ENCODE assay signal across 9 cellular contexts in the genomic region with DNA sequence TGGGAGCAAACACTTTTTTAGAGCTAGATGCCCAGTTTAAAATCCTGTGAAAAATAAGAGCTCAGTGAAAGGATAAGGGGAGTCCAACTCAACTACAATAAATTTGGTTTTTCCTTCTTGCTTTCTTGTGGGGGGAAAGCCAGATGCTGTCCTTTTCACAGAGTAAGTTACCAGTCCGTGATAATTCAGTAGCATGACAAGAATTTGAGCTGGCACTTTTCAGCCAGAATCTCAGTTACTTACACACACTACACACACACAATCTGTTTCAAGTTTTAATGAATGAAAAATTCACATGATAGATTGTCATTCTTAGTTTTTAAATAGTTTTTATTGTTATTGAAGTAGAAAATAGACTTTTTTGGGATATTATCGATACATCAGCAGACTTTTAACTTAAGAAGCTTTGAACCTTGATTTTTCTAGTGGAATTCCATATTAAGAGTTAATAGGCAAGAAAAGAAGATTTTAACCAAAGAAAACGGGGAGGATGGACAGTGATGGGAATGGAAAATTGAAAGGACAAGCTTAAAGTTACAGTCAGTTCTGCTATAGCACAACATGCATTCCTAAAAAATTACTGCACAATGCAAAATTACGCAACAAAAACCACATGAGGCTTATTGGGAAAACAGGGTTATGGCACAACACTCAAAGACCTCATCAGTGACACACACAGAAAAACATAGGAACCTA. TPM values are rescaled to one million over a fixed set of nuclear protein-coding genes. Genes with fewer than 3 reads are reported as not detected.
DNase-seq lines count a peak whose midpoint lies in the region; ATAC-seq and TF ChIP-seq lines count a peak whose summit lies in the region.
"Had no signal": no experiment of that assay in that cellular context is flagged by ENCODE, and none has a peak within 500 bp of the region (broad histone marks: within the 10 kb centered on the region; RNA-seq: fewer than 3 reads in every experiment).

No MANE protein-coding gene starts in this region.

- H3K9me3 Mint-ChIP-seq in activated CD8-positive, alpha-beta memory T cell treated with anti-CD3 and anti-CD28 coated beads, Interleukin-2, amount 10 ng/mL, durations not matched to agents 7 days and 5 days (ENCODE audit: low read depth), result no peaks in the 10 kb centered on the region
- no peaks in the 10 kb centered on the region for H3K9me3 Mint-ChIP-seq in activated naive CD8-positive, alpha-beta T cell (ENCODE audit: low read depth)
- no peaks in the 10 kb centered on the region for H3K9me3 Mint-ChIP-seq in progenitor cell of endocrine pancreas (ENCODE audit: low read depth)

- 75% methylated on average over 4 of the region's 4 CpGs for WGBS in right cardiac atrium
- WGBS in thymus, result 92% methylated on average over 4 of the region's 4 CpGs

- ATAC-seq in activated CD8-positive, alpha-beta memory T cell treated with anti-CD3 and anti-CD28 coated beads, Interleukin-2, amount 10 ng/mL, durations not matched to agents 7 days and 5 days, result no peak
- ATAC-seq in right cardiac atrium, result peak; percentile 66 to 76

- intact Hi-C loops in right cardiac atrium (cut with DNase I), result no loop called here

- H3K27me3 Mint-ChIP-seq in activated CD8-positive, alpha-beta memory T cell treated with anti-CD3 and anti-CD28 coated beads, Interleukin-2, amount 10 ng/mL, durations not matched to agents 7 days and 5 days, result no peaks in the 10 kb centered on the region
- no peaks in the 10 kb centered on the region for H3K27me3 Mint-ChIP-seq in activated naive CD8-positive, alpha-beta T cell
- H3K27me3 Mint-ChIP-seq in progenitor cell of endocrine pancreas, result no peaks in the 10 kb centered on the region

- H3K27ac ChIP-seq in right cardiac atrium (ENCODE audit: low read length) (no peak overlapping the region), thymus (ENCODE audit: low read depth) (peak overlapping the region; percentile 26)
- H3K27ac ChIP-seq: colonic mucosa had no signal

- DNase-seq in activated CD8-positive, alpha-beta memory T cell treated with anti-CD3 and anti-CD28 coated beads, Interleukin-2, amount 10 ng/mL, durations not matched to agents 7 days and 5 days, result no peak
- DNase-seq in activated CD8-positive, alpha-beta memory T cell treated with anti-CD3 and anti-CD28 coated beads, Interleukin-2, amount 50 U/mL, for 48 hours, result no peak
- no peak for DNase-seq in right cardiac atrium
- no peak for DNase-seq in ecto neural progenitor cell (ENCODE audit: low spot score)
- DNase-seq in progenitor cell of endocrine pancreas (ENCODE audit: low spot score, unreplicated experiment), result no peak
- DNase-seq in NAMALWA (ENCODE audit: low spot score), result no peak
- DNase-seq: colonic mucosa had no signal

- H3K4me1 ChIP-seq in right cardiac atrium (ENCODE audit: control insufficient read depth, insufficient read depth, low read length) (peaks cover 9% of the 10 kb centered on the region), thymus (ENCODE audit: control insufficient read depth, insufficient read depth, low read length) (peaks cover 28% of the 10 kb centered on the region)
- H3K4me1 ChIP-seq: colonic mucosa had no signal

- H3K4me3 ChIP-seq in right cardiac atrium (ENCODE audit: low read length), result no peak overlapping the region
- no peak overlapping the region for H3K4me3 ChIP-seq in thymus (ENCODE audit: low read length)
- H3K4me3 ChIP-seq: colonic mucosa had no signal

- TF ChIP-seq CTCF in progenitor cell of endocrine pancreas (IDR thresholded peaks at IDR 0.05; ENCODE audit: unreplicated experiment), result no peak

- no peak overlapping the region for H3K4me3 Mint-ChIP-seq in activated CD8-positive, alpha-beta memory T cell treated with anti-CD3 and anti-CD28 coated beads, Interleukin-2, amount 10 ng/mL, durations not matched to agents 7 days and 5 days
- H3K4me3 Mint-ChIP-seq in activated naive CD8-positive, alpha-beta T cell, result peak overlapping the region; percentile 58
- no peak overlapping the region for H3K4me3 Mint-ChIP-seq in progenitor cell of endocrine pancreas (ENCODE audit: low read depth)

- H3K4me1 Mint-ChIP-seq in activated CD8-positive, alpha-beta memory T cell treated with anti-CD3 and anti-CD28 coated beads, Interleukin-2, amount 10 ng/mL, durations not matched to agents 7 days and 5 days, result peaks cover 93% of the 10 kb centered on the region
- H3K4me1 Mint-ChIP-seq in activated naive CD8-positive, alpha-beta T cell (ENCODE audit: low read depth), result peaks cover 97% of the 10 kb centered on the region
- H3K4me1 Mint-ChIP-seq in progenitor cell of endocrine pancreas (ENCODE audit: low read depth), result peaks cover 40% of the 10 kb centered on the region

- H3K36me3 Mint-ChIP-seq in activated CD8-positive, alpha-beta memory T cell treated with anti-CD3 and anti-CD28 coated beads, Interleukin-2, amount 10 ng/mL, durations not matched to agents 7 days and 5 days, result peaks cover 43% of the 10 kb centered on the region
- peaks cover 15% of the 10 kb centered on the region for H3K36me3 Mint-ChIP-seq in activated naive CD8-positive, alpha-beta T cell
- H3K36me3 Mint-ChIP-seq in progenitor cell of endocrine pancreas (ENCODE audit: insufficient read depth), result peaks cover 9% of the 10 kb centered on the region

- H3K27me3 ChIP-seq in right cardiac atrium (ENCODE audit: control insufficient read depth, insufficient read depth), result no peaks in the 10 kb centered on the region
- no peaks in the 10 kb centered on the region for H3K27me3 ChIP-seq in thymus (ENCODE audit: control insufficient read depth, insufficient read depth)
- H3K27me3 ChIP-seq: colonic mucosa had no signal

- H3K9me3 ChIP-seq in right cardiac atrium (ENCODE audit: control insufficient read depth, low read length) (no peaks in the 10 kb centered on the region), thymus (ENCODE audit: control insufficient read depth) (no peaks in the 10 kb centered on the region)
- H3K9me3 ChIP-seq: colonic mucosa had no signal

- H3K27ac Mint-ChIP-seq in activated CD8-positive, alpha-beta memory T cell treated with anti-CD3 and anti-CD28 coated beads, Interleukin-2, amount 10 ng/mL, durations not matched to agents 7 days and 5 days, result peak overlapping the region; percentile 65
- H3K27ac Mint-ChIP-seq in activated naive CD8-positive, alpha-beta T cell, result peak overlapping the region; percentile 94
- H3K27ac Mint-ChIP-seq in progenitor cell of endocrine pancreas, result no peak overlapping the region

- peaks cover 28% of the 10 kb centered on the region for H3K36me3 ChIP-seq in thymus (ENCODE audit: control insufficient read depth, insufficient read depth)
- H3K36me3 ChIP-seq: colonic mucosa had no signal

- CTCF ChIA-PET in activated CD8-positive, alpha-beta memory T cell treated with anti-CD3 and anti-CD28 coated beads, Interleukin-2, amount 10 ng/mL, durations not matched to agents 7 days and 5 days (lab: Charles Lee), result interaction anchor here (5.7 to 6.1 kb wide), 2 partner anchors 15 to 17 kb away, joined by 31 to 35 read pairs; no protein-coding TSS in a partner anchor

RNA-seq across cellular contexts. Expression of gene PSMD6, which starts 47.0 kb away (rescaled TPM):
- total RNA-seq in activated CD8-positive, alpha-beta memory T cell treated with anti-CD3 and anti-CD28 coated beads, Interleukin-2, amount 10 ng/mL, durations not matched to agents 7 days and 5 days, result 10 to 100 TPM; 68.0 to 94.9 TPM
- total RNA-seq in right cardiac atrium (10 to 100 TPM; 62.8 to 75.1 (median 71.5) TPM), progenitor cell of endocrine pancreas (76.9 and 77.6 TPM in 2 replicates)
- polyA plus RNA-seq in right cardiac atrium (86.4 TPM), thymus (78.9 TPM)
